9 cellular contexts compared by ENCODE assay signal in the genomic region with DNA sequence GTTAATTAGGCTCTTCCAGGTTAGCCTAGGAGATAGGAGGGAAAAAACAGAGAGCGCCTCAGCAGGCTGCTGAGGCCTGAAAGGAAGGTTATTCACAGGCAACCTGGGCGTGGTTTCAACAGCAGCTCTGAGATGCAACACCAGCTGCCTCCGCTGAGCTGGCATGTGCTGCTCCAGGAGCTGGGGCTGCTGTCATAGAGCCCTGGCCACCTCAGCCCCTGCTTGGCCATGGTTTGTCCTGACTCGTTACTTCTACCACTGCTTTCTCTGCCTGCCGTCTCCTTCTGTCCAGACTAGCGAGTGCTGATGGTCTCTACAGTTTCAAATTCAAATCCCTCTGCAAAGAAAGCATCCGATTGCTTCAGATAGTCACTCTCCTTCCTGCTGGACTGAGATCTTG. TPM values are rescaled to one million over a fixed set of nuclear protein-coding genes. Genes with fewer than 3 reads are reported as not detected.
DNase-seq lines count a peak whose midpoint lies in the region; ATAC-seq, FAIRE-seq and TF ChIP-seq lines count a peak whose summit lies in the region.
"Had no signal": no experiment of that assay in that cellular context is flagged by ENCODE, and none has a peak within 500 bp of the region (broad histone marks: within the 10 kb centered on the region; RNA-seq: fewer than 3 reads in every experiment).

No MANE protein-coding gene starts in this region.

- no peak overlapping the region for H3K4me2 ChIP-seq in mesendoderm (ENCODE audit: low read length)

- H4K8ac ChIP-seq in mesendoderm (ENCODE audit: low read depth, low read length), result no peak overlapping the region

- no peak overlapping the region for H3K27ac ChIP-seq in mesendoderm (ENCODE audit: low read depth, low read length)
- H3K27ac ChIP-seq: esophagus muscularis mucosa had no signal

- no peaks in the 10 kb centered on the region for H3K4me1 ChIP-seq in mesendoderm (ENCODE audit: control insufficient read depth, low read depth, low read length)

- no peak overlapping the region for H2BK15ac ChIP-seq in mesendoderm (replicated peaks; ENCODE audit: low read depth)

- DNase-seq in H54 (ENCODE audit: insufficient read length, low spot score), result peak; percentile 74
- peak; percentile 78 for DNase-seq in NCI-H2171 treated with DMSO at 0.1 percent for 48 hours (lab: John Stamatoyannopoulos, UW)
- DNase-seq in astrocyte of the hippocampus (ENCODE audit: low read depth, low spot score), result peak; percentile 67
- DNase-seq in mesendoderm, result peak; percentile 95
- no peak for DNase-seq in HuH-7.5 (ENCODE audit: low spot score)

- no peak overlapping the region for H3K56ac ChIP-seq in mesendoderm (ENCODE audit: low read length)

- H2AK5ac ChIP-seq in mesendoderm (ENCODE audit: low read length), result no peak overlapping the region

- H3K18ac ChIP-seq in mesendoderm (ENCODE audit: low read length), result no peak overlapping the region

- H3K4me3 ChIP-seq in mesendoderm (ENCODE audit: low read length), result no peak overlapping the region
- H3K4me3 ChIP-seq: esophagus muscularis mucosa had no signal

- no peak overlapping the region for H2BK5ac ChIP-seq in mesendoderm (ENCODE audit: low read length)

- no peak overlapping the region for H3K23ac ChIP-seq in mesendoderm (ENCODE audit: low read length)

- H3K9ac ChIP-seq in mesendoderm (ENCODE audit: low read length), result no peak overlapping the region

- H3K36me3 ChIP-seq in mesendoderm (ENCODE audit: control insufficient read depth, insufficient read depth, low read length), result no peaks in the 10 kb centered on the region
- H3K36me3 ChIP-seq: esophagus muscularis mucosa had no signal

- FAIRE-seq in H54 (lab: Jason Lieb, UNC), result peak; percentile 97

- ATAC-seq in GM18909 (IDR thresholded peaks at IDR 0.05; ENCODE audit: poor library complexity, unreplicated experiment) (no peak), GM19328 (IDR thresholded peaks at IDR 0.05; ENCODE audit: unreplicated experiment) (no peak), GM21619 (IDR thresholded peaks at IDR 0.05; ENCODE audit: unreplicated experiment) (no peak)

- H3K4ac ChIP-seq in mesendoderm (ENCODE audit: low read depth, low read length), result no peak overlapping the region

- H4K5ac ChIP-seq in mesendoderm (ENCODE audit: low read length), result no peak overlapping the region

- TF ChIP-seq POLR2A in H54 (IDR thresholded peaks at IDR 0.05; ENCODE audit: low read depth, low read length), result no peak

- no peaks in the 10 kb centered on the region for H3K27me3 ChIP-seq in mesendoderm (ENCODE audit: insufficient read depth, low read length, poor library complexity)
- H3K27me3 ChIP-seq: esophagus muscularis mucosa had no signal

- H3K79me1 ChIP-seq in mesendoderm (ENCODE audit: low read length), result no peaks in the 10 kb centered on the region

- H2BK120ac ChIP-seq in mesendoderm (ENCODE audit: low read depth, low read length), result no peak overlapping the region

- WGBS in mesendoderm (ENCODE audit: extremely low coverage, insufficient coverage, low lambda C conversion rate), result no CpG with 5 or more reads among the region's 7 CpGs

- no peaks in the 10 kb centered on the region for H3K79me2 ChIP-seq in mesendoderm (ENCODE audit: control insufficient read depth, insufficient read depth, low read length)

RNA-seq across cellular contexts. Expression of gene RPP40, which starts 32.5 kb away (rescaled TPM):
- 20.2 TPM for polyA plus RNA-seq in mesendoderm (2013, experiment 1 of 2)
- 18.5 TPM for polyA plus RNA-seq in mesendoderm (2013, experiment 2 of 2)

RNA-seq across cellular contexts. Expression of gene PPP1R3G, which starts 48.8 kb away (rescaled TPM):
- 0.01 TPM for polyA plus RNA-seq in mesendoderm (2013, experiment 1 of 2)
- 0.01 TPM for polyA plus RNA-seq in mesendoderm (2013, experiment 2 of 2)
